31 cellular contexts compared by ENCODE assay signal in the genomic region with DNA sequence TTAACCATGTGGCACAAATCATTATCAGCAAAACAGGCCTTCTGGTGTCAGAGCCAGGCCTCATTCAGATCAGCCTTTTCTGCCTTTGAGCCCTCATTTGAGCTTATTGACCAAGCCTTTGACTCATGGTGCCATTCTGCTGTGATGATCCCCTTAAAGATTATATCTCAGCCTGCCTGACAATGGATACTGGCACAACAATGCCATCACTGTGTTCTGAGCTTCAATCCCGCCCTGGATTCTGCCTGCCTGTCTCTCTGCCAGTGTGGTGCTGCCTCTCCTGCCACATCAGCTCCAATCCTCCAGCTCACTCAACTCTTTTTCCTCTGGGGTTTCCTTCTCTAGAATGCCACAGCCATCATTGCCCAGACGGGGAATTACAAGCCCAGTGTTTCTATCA. TPM values are rescaled to one million over a fixed set of nuclear protein-coding genes. Genes with fewer than 3 reads are reported as not detected.
DNase-seq lines count a peak whose midpoint lies in the region; FAIRE-seq and TF ChIP-seq lines count a peak whose summit lies in the region.
"Had no signal": no experiment of that assay in that cellular context is flagged by ENCODE, and none has a peak within 500 bp of the region (broad histone marks: within the 10 kb centered on the region; RNA-seq: fewer than 3 reads in every experiment).

No MANE protein-coding gene starts in this region.

- CTCF ChIA-PET in SK-N-SH (lab: Yijun Ruan, JAX) = interaction anchor here (0.8 to 3.3 kb wide), 3 partner anchors 24 to 369 kb away, joined by 3 to 24 read pairs (median 4); no protein-coding TSS in a partner anchor

- no peak overlapping the region for H3K4me3 ChIP-seq in SK-N-SH (ENCODE audit: low read depth in 2 of 2, low read length in 1 of 2)
- H3K4me3 ChIP-seq in dorsolateral prefrontal cortex = peak overlapping the region in 8 of 59 donors; percentile 11 to 35 (median 14)
- no peak overlapping the region for H3K4me3 ChIP-seq in stomach
- H3K4me3 ChIP-seq in sigmoid colon = no peak overlapping the region
- H3K4me3 ChIP-seq: gastrocnemius medialis, left ventricle myocardium inferior, MG63, SK-N-MC, uterus had no signal

- H3K27ac ChIP-seq in SK-N-SH (ENCODE audit: low read depth in 2 of 2, low read length in 1 of 2) (peak overlapping the region in 1 of 2 experiments; percentile 63; a peak in 2 of 4 replicates), dorsolateral prefrontal cortex (peak overlapping the region; percentile 10 to 89 (median 76)), temporal lobe (ENCODE audit: low read depth, low read length) (peak overlapping the region; percentile 79), stomach (no peak overlapping the region), sigmoid colon (no peak overlapping the region)
- H3K27ac ChIP-seq: gastrocnemius medialis, KMS-11, left ventricle myocardium inferior, SK-N-MC, uterus had no signal

- H3K36me3 Mint-ChIP-seq in nephron progenitor cell (ENCODE audit: low read depth) = no peaks in the 10 kb centered on the region
- H3K36me3 Mint-ChIP-seq: brain had no signal

- TF ChIP-seq EP300 in SK-N-SH (IDR thresholded peaks at IDR 0.05; ENCODE audit: borderline replicate concordance in 1 of 2, low read depth in 1 of 2, low read length in 1 of 2) (peak in 1 of 2 experiments; percentile 40; a peak in 1 of 4 replicates), stomach (IDR thresholded peaks at IDR 0.05) (no peak), sigmoid colon (IDR thresholded peaks at IDR 0.05) (no peak)

- no peak overlapping the region for H3K4me2 ChIP-seq in SK-N-SH
- H3K4me2 ChIP-seq: KMS-11 had no signal

- H4K20me1 ChIP-seq in SK-N-SH (ENCODE audit: insufficient read depth) = no peaks in the 10 kb centered on the region

- H3K36me3 ChIP-seq in SK-N-SH (replicated peaks in 1 of 2; ENCODE audit: control insufficient read depth in 1 of 2, insufficient read depth in 2 of 2, low read length in 1 of 2) = peaks cover 0 to 13% of the 10 kb centered on the region in 2 experiments
- H3K36me3 ChIP-seq in stomach = no peaks in the 10 kb centered on the region
- no peaks in the 10 kb centered on the region for H3K36me3 ChIP-seq in sigmoid colon
- H3K36me3 ChIP-seq: gastrocnemius medialis, left ventricle myocardium inferior, MG63, uterus had no signal

- intact Hi-C loops in dorsolateral prefrontal cortex (cut with DNase I) = loop anchor here in 1 of 2 donors (5.0 to 10.0 kb wide), 4 partner anchors 52 to 370 kb away; a partner anchor contains a TSS
- intact Hi-C loops in stomach (cut with DNase I; ENCODE audit: low total_unique reads) = no loop called here
- intact Hi-C loops in sigmoid colon (cut with DNase I) = no loop called here

- no peaks in the 10 kb centered on the region for H3K9me2 ChIP-seq in SK-N-SH

- no peak for FAIRE-seq in GM19239 (lab: Jason Lieb, UNC)
- FAIRE-seq: endothelial cell of umbilical vein, islet of Langerhans, small intestine, TTC549 had no signal

- no peaks in the 10 kb centered on the region for H3K9me3 ChIP-seq in SK-N-SH
- H3K9me3 ChIP-seq in stomach = no peaks in the 10 kb centered on the region
- no peaks in the 10 kb centered on the region for H3K9me3 ChIP-seq in sigmoid colon
- H3K9me3 ChIP-seq: gastrocnemius medialis, left ventricle myocardium inferior, MG63, uterus had no signal

- H3K9me3 Mint-ChIP-seq in nephron progenitor cell = no peaks in the 10 kb centered on the region
- H3K9me3 Mint-ChIP-seq: activated T-cell treated with anti-CD3 and anti-CD28 coated beads, Interleukin-2, amount 50 U/mL, for 72 hours; brain had no signal

- 82% methylated on average over 2 of the region's 2 CpGs for WGBS in SK-N-SH (ENCODE audit: low lambda C conversion rate)
- WGBS in stomach, 5 donors = 88 to 95% (median 92%) methylated on average over 2 of the region's 2 CpGs
- 86 to 93% methylated on average over 2 of the region's 2 CpGs for WGBS in sigmoid colon, 2 donors

- H3K4me1 ChIP-seq in SK-N-SH (ENCODE audit: control insufficient read depth in 1 of 2, insufficient read depth in 2 of 2, low read depth in 1 of 2, low read length in 1 of 2) = peaks cover 0 to 8% of the 10 kb centered on the region in 2 experiments; a peak in 2 of 4 replicates
- H3K4me1 ChIP-seq in stomach = no peaks in the 10 kb centered on the region
- no peaks in the 10 kb centered on the region for H3K4me1 ChIP-seq in sigmoid colon
- H3K4me1 ChIP-seq: gastrocnemius medialis, left ventricle myocardium inferior, uterus had no signal

- no peak overlapping the region for H3K9ac ChIP-seq in SK-N-SH
- H3K9ac ChIP-seq: KMS-11 had no signal

- H2AFZ ChIP-seq in SK-N-SH (ENCODE audit: low read depth) = no peak overlapping the region

- H3K79me2 ChIP-seq in SK-N-SH (ENCODE audit: insufficient read depth) = no peaks in the 10 kb centered on the region

- POLR2A ChIA-PET in SK-N-SH (lab: Yijun Ruan, JAX) = no interaction called here

- no peak overlapping the region for H3K4me3 Mint-ChIP-seq in nephron progenitor cell
- H3K4me3 Mint-ChIP-seq: activated T-cell treated with anti-CD3 and anti-CD28 coated beads, Interleukin-2, amount 50 U/mL, for 72 hours; brain; T-helper 17 cell had no signal

- H3K27me3 Mint-ChIP-seq in nephron progenitor cell (ENCODE audit: low read depth, poor library complexity) = no peaks in the 10 kb centered on the region
- H3K27me3 Mint-ChIP-seq: brain, T-helper 17 cell had no signal

- H3K4me1 Mint-ChIP-seq in nephron progenitor cell = no peaks in the 10 kb centered on the region
- H3K4me1 Mint-ChIP-seq: brain had no signal

- DNase-seq in SK-N-SH = peak; percentile 19
- DNase-seq in dorsolateral prefrontal cortex = peak in 9 of 10 donors; percentile 34 to 78 (median 57)
- no peak for DNase-seq in nephron progenitor cell
- no peak for DNase-seq in stomach
- no peak for DNase-seq in sigmoid colon
- DNase-seq in GM19239 (ENCODE audit: insufficient read length, low spot score) = no peak
- DNase-seq: ACHN; activated CD4-positive, alpha-beta T cell treated with anti-CD3 and anti-CD28 coated beads, Interleukin-2, amount 50 U/mL, for 4 hours; activated naive CD4-positive, alpha-beta T cell; activated T-cell treated with anti-CD3 and anti-CD28 coated beads, Interleukin-2, amount 50 U/mL, for 72 hours; gastrocnemius medialis; HCEC 1CT; left ventricle myocardium inferior; mesendoderm; MG63; NCI-H1105; NCI-H187; NCI-H2171; NCI-H510A; OCI-M1; small intestine; stimulated activated naive CD4-positive, alpha-beta T cell; T-helper 17 cell; uterus had no signal

- H3K27me3 ChIP-seq in SK-N-SH (ENCODE audit: insufficient read depth) (no peaks in the 10 kb centered on the region), dorsolateral prefrontal cortex (no peaks in the 10 kb centered on the region), stomach (no peaks in the 10 kb centered on the region), sigmoid colon (no peaks in the 10 kb centered on the region)
- H3K27me3 ChIP-seq: gastrocnemius medialis, MG63, uterus had no signal

- no peaks in the 10 kb centered on the region for H3F3A ChIP-seq in SK-N-SH (replicated peaks; ENCODE audit: insufficient read depth)

- no peak; the same call in 1 of the 2 replicates for TF ChIP-seq RAD21 in SK-N-SH (IDR thresholded peaks at IDR 0.05; ENCODE audit: low read length)

- TF ChIP-seq CTCF in SK-N-SH (IDR thresholded peaks at IDR 0.05) = no peak
- peak in 4 of 56 donors; percentile 8 to 29 (median 22) for TF ChIP-seq CTCF in dorsolateral prefrontal cortex (IDR thresholded peaks at IDR 0.05 in 54 of 56, conservative IDR thresholded peaks at IDR 0.05 in 2 of 56; ENCODE audit: low read depth in 1 of 56, partially characterized antibody in 56 of 56)
- no peak for TF ChIP-seq CTCF in nephron progenitor cell (IDR thresholded peaks at IDR 0.05)
- TF ChIP-seq CTCF in stomach (IDR thresholded peaks at IDR 0.05) = no peak
- TF ChIP-seq CTCF in sigmoid colon (IDR thresholded peaks at IDR 0.05) = no peak

- TF ChIP-seq POLR2A in stomach (IDR thresholded peaks at IDR 0.05) (no peak), sigmoid colon (IDR thresholded peaks at IDR 0.05) (no peak)

- peak overlapping the region; percentile 38 for H3K27ac Mint-ChIP-seq in nephron progenitor cell
- H3K27ac Mint-ChIP-seq: activated T-cell treated with anti-CD3 and anti-CD28 coated beads, Interleukin-2, amount 50 U/mL, for 72 hours; brain; T-helper 17 cell had no signal

TF ChIP-seq in SK-N-SH, 30 proteins besides CTCF, POLR2A, EP300 and RAD21 (continues in another document):
- peak; percentile 18; the same call in 1 of the 2 replicates for TF ChIP-seq RCOR1 (IDR thresholded peaks at IDR 0.05; ENCODE audit: low read length)
- TF ChIP-seq FOXM1 (IDR thresholded peaks at IDR 0.05; ENCODE audit: low read depth) = no peak
- TF ChIP-seq, protein P1, sequence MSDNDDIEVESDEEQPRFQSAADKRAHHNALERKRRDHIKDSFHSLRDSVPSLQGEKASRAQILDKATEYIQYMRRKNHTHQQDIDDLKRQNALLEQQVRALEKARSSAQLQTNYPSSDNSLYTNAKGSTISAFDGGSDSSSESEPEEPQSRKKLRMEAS (IDR thresholded peaks at IDR 0.05; ENCODE audit: low read depth) = no peak
- TF ChIP-seq GABPA (IDR thresholded peaks at IDR 0.05; ENCODE audit: low read depth) = no peak
- TF ChIP-seq, protein P2, sequence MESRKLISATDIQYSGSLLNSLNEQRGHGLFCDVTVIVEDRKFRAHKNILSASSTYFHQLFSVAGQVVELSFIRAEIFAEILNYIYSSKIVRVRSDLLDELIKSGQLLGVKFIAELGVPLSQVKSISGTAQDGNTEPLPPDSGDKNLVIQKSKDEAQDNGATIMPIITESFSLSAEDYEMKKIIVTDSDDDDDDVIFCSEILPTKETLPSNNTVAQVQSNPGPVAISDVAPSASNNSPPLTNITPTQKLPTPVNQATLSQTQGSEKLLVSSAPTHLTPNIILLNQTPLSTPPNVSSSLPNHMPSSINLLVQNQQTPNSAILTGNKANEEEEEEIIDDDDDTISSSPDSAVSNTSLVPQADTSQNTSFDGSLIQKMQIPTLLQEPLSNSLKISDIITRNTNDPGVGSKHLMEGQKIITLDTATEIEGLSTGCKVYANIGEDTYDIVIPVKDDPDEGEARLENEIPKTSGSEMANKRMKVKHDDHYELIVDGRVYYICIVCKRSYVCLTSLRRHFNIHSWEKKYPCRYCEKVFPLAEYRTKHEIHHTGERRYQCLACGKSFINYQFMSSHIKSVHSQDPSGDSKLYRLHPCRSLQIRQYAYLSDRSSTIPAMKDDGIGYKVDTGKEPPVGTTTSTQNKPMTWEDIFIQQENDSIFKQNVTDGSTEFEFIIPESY (IDR thresholded peaks at IDR 0.05; ENCODE audit: borderline replicate concordance, low read depth) = no peak

RNA-seq across cellular contexts. Expression of a gene that starts 52.6 kb away (rescaled TPM):
- polyA plus RNA-seq in SK-N-SH (2012; rRNA removed) (195 and 197 TPM in 2 replicates), stomach (100 to 1,000 TPM in 2 of 3 donors, 10 to 100 TPM in 1; 57.0 to 107 (median 101) TPM), sigmoid colon (1,000 to 10,000 TPM in 2 of 3 donors, 100 to 1,000 TPM in 1; 452 to 2,603 (median 1,536) TPM)
- 251 and 340 TPM in 2 replicates for polyA plus RNA-seq in SK-N-SH (2012; cell fraction: cytosol; rRNA removed)
- 98.6 and 154 TPM in 2 replicates for polyA plus RNA-seq in SK-N-SH (2012; cell fraction: nucleus; rRNA removed)
- total RNA-seq in dorsolateral prefrontal cortex (100 to 1,000 TPM; 143 to 361 (median 208) TPM), temporal lobe (70.8 TPM), stomach (100 to 1,000 TPM in 1 of 5 donors, 10 to 100 TPM in 4; 23.3 to 102 (median 70.3) TPM), sigmoid colon (10 to 100 TPM; 38.1 to 80.9 (median 54.1) TPM)

Comparison
In these comparisons a context has a peak if more than half of its experiments do, and no peak if none do; other contexts are left out.
1. DNase-seq: peak in SK-N-SH (single experiment) and dorsolateral prefrontal cortex (9 of 10); none in nephron progenitor cell (single experiment), stomach (single experiment), sigmoid colon (single experiment) and GM19239 (single experiment).
2. H3K27ac ChIP-seq: peak in dorsolateral prefrontal cortex (59 of 59) and temporal lobe (single experiment); none in stomach (0 of 5) and sigmoid colon (0 of 4).